Comparison of ENCODE assay signal across 31 cellular contexts in the genomic region with DNA sequence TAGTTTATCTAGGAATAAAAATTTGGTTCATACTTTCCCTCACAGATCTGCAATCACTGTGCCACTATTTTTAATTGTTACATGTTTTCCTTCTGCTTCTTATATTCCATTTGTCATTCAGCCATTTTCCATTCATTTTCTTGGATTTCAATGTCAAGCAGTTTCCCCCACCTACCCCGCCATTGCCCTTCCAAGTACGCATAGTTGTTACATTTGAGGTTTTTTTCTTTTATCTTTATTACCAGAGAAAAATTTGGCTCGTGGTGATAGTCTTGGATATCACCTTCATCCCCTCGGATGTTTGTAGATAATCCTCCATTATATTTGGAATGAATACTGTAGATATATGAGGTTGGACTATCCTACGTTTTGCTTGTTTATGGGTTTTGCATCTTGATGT.
"Had no signal": no experiment of that assay in that cellular context is flagged by ENCODE, and none has a peak within 500 bp of the region (broad histone marks: within the 10 kb centered on the region; RNA-seq: fewer than 3 reads in every experiment).

No MANE protein-coding gene starts in this region.

- H3K4me3 Mint-ChIP-seq: activated CD4-positive, alpha-beta memory T cell treated with anti-CD3 and anti-CD28 coated beads, Interleukin-2, amount 10 ng/mL, durations not matched to agents 7 days and 5 days; activated CD4-positive, alpha-beta T cell treated with anti-CD3 and anti-CD28 coated beads, Interleukin-2, amount 10 ng/mL, durations not matched to agents 7 days and 5 days; activated naive CD4-positive, alpha-beta T cell treated with anti-CD3 and anti-CD28 coated beads, Interleukin-2, amount 10 ng/mL, durations not matched to agents 7 days and 5 days; activated naive CD8-positive, alpha-beta T cell treated with anti-CD3 and anti-CD28 coated beads, Interleukin-2, amount 10 ng/mL, durations not matched to agents 7 days and 5 days; activated T-cell treated with anti-CD3 and anti-CD28 coated beads, Interleukin-2, amount 50 U/mL, for 24 hours; activated T-cell treated with anti-CD3 and anti-CD28 coated beads, Interleukin-2, amount 50 U/mL, for 72 hours; effector memory CD8-positive, alpha-beta T cell; WTC11 had no signal

- ATAC-seq: activated naive CD4-positive, alpha-beta T cell treated with anti-CD3 and anti-CD28 coated beads, Interleukin-2, amount 50 U/mL, for 72 hours; activated T-cell treated with anti-CD3 and anti-CD28 coated beads, Interleukin-2, amount 50 U/mL, for 72 hours; effector memory CD8-positive, alpha-beta T cell; gastroesophageal sphincter; WTC11 had no signal

- H3K36me3 ChIP-seq: ascending aorta, brain microvascular endothelial cell, esophagus squamous epithelium had no signal

- H3K4me1 Mint-ChIP-seq: activated CD4-positive, alpha-beta T cell treated with anti-CD3 and anti-CD28 coated beads, Interleukin-2, amount 10 ng/mL, durations not matched to agents 7 days and 5 days; activated naive CD4-positive, alpha-beta T cell treated with anti-CD3 and anti-CD28 coated beads, Interleukin-2, amount 10 ng/mL, durations not matched to agents 7 days and 5 days; activated naive CD8-positive, alpha-beta T cell treated with anti-CD3 and anti-CD28 coated beads, Interleukin-2, amount 10 ng/mL, durations not matched to agents 7 days and 5 days had no signal

- H3K27ac ChIP-seq: ascending aorta, brain microvascular endothelial cell, epithelial cell of prostate, esophagus squamous epithelium, gastroesophageal sphincter, VCaP had no signal

- H3K4me3 ChIP-seq: ascending aorta, esophagus squamous epithelium, gastroesophageal sphincter had no signal

- H3K9me3 ChIP-seq: ascending aorta, esophagus squamous epithelium, gastroesophageal sphincter had no signal

- FAIRE-seq: colon, endothelial cell of umbilical vein, TTC549 had no signal

- H3K4me1 ChIP-seq: ascending aorta, esophagus squamous epithelium, gastroesophageal sphincter had no signal

- DNase-seq: activated CD4-positive, alpha-beta memory T cell treated with anti-CD3 and anti-CD28 coated beads, Interleukin-2, amount 10 ng/mL, durations not matched to agents 7 days and 5 days; activated CD4-positive, alpha-beta T cell treated with anti-CD3 and anti-CD28 coated beads for 1 hour; activated CD4-positive, alpha-beta T cell treated with anti-CD3 and anti-CD28 coated beads for 4 hours; activated CD4-positive, alpha-beta T cell treated with anti-CD3 and anti-CD28 coated beads, Interleukin-2, amount 10 ng/mL, durations not matched to agents 7 days and 5 days; activated CD4-positive, alpha-beta T cell treated with anti-CD3 and anti-CD28 coated beads, Interleukin-2, amount 50 U/mL, for 4 hours; activated CD8-positive, alpha-beta memory T cell treated with anti-CD3 and anti-CD28 coated beads, Interleukin-2, amount 50 U/mL, for 48 hours; activated gamma-delta T cell; activated naive CD4-positive, alpha-beta T cell; activated naive CD4-positive, alpha-beta T cell treated with anti-CD3 and anti-CD28 coated beads, Interleukin-2, amount 10 ng/mL, durations not matched to agents 7 days and 5 days; activated naive CD8-positive, alpha-beta T cell treated with anti-CD3 and anti-CD28 coated beads, Interleukin-2, amount 10 ng/mL, durations not matched to agents 7 days and 5 days; activated T-cell treated with anti-CD3 and anti-CD28 coated beads for 4 hours; activated T-cell treated with anti-CD3 and anti-CD28 coated beads, Interleukin-2, amount 50 U/mL, for 24 hours; activated T-cell treated with anti-CD3 and anti-CD28 coated beads, Interleukin-2, amount 50 U/mL, for 72 hours; brain microvascular endothelial cell; caudate nucleus; cortex of kidney; dermis blood vessel endothelial cell; effector CD4-positive, alpha-beta T cell; effector memory CD8-positive, alpha-beta T cell; esophagus squamous epithelium; foreskin melanocyte; T-helper 2 cell had no signal

- H3K36me3 Mint-ChIP-seq: activated naive CD4-positive, alpha-beta T cell treated with anti-CD3 and anti-CD28 coated beads, Interleukin-2, amount 10 ng/mL, durations not matched to agents 7 days and 5 days; activated naive CD4-positive, alpha-beta T cell treated with anti-CD3 and anti-CD28 coated beads, Interleukin-2, amount 50 U/mL, for 72 hours; activated naive CD8-positive, alpha-beta T cell treated with anti-CD3 and anti-CD28 coated beads, Interleukin-2, amount 10 ng/mL, durations not matched to agents 7 days and 5 days; WTC11 had no signal

- H3K27ac Mint-ChIP-seq: activated CD4-positive, alpha-beta memory T cell treated with anti-CD3 and anti-CD28 coated beads, Interleukin-2, amount 10 ng/mL, durations not matched to agents 7 days and 5 days; activated CD4-positive, alpha-beta T cell treated with anti-CD3 and anti-CD28 coated beads, Interleukin-2, amount 10 ng/mL, durations not matched to agents 7 days and 5 days; activated naive CD4-positive, alpha-beta T cell treated with anti-CD3 and anti-CD28 coated beads, Interleukin-2, amount 10 ng/mL, durations not matched to agents 7 days and 5 days; activated naive CD4-positive, alpha-beta T cell treated with anti-CD3 and anti-CD28 coated beads, Interleukin-2, amount 50 U/mL, for 72 hours; activated naive CD8-positive, alpha-beta T cell treated with anti-CD3 and anti-CD28 coated beads, Interleukin-2, amount 10 ng/mL, durations not matched to agents 7 days and 5 days; activated T-cell treated with anti-CD3 and anti-CD28 coated beads, Interleukin-2, amount 50 U/mL, for 24 hours; activated T-cell treated with anti-CD3 and anti-CD28 coated beads, Interleukin-2, amount 50 U/mL, for 72 hours; effector memory CD8-positive, alpha-beta T cell; WTC11 had no signal

- H3K27me3 Mint-ChIP-seq: activated CD4-positive, alpha-beta memory T cell treated with anti-CD3 and anti-CD28 coated beads, Interleukin-2, amount 10 ng/mL, durations not matched to agents 7 days and 5 days; activated CD4-positive, alpha-beta T cell treated with anti-CD3 and anti-CD28 coated beads, Interleukin-2, amount 10 ng/mL, durations not matched to agents 7 days and 5 days; activated naive CD4-positive, alpha-beta T cell treated with anti-CD3 and anti-CD28 coated beads, Interleukin-2, amount 10 ng/mL, durations not matched to agents 7 days and 5 days; activated naive CD8-positive, alpha-beta T cell treated with anti-CD3 and anti-CD28 coated beads, Interleukin-2, amount 10 ng/mL, durations not matched to agents 7 days and 5 days; activated T-cell treated with anti-CD3 and anti-CD28 coated beads, Interleukin-2, amount 50 U/mL, for 24 hours; effector memory CD8-positive, alpha-beta T cell had no signal

- H3K9me3 Mint-ChIP-seq: activated CD4-positive, alpha-beta memory T cell treated with anti-CD3 and anti-CD28 coated beads, Interleukin-2, amount 10 ng/mL, durations not matched to agents 7 days and 5 days; activated CD4-positive, alpha-beta T cell treated with anti-CD3 and anti-CD28 coated beads, Interleukin-2, amount 10 ng/mL, durations not matched to agents 7 days and 5 days; activated naive CD4-positive, alpha-beta T cell treated with anti-CD3 and anti-CD28 coated beads, Interleukin-2, amount 10 ng/mL, durations not matched to agents 7 days and 5 days; activated naive CD4-positive, alpha-beta T cell treated with anti-CD3 and anti-CD28 coated beads, Interleukin-2, amount 50 U/mL, for 72 hours; activated naive CD8-positive, alpha-beta T cell treated with anti-CD3 and anti-CD28 coated beads, Interleukin-2, amount 10 ng/mL, durations not matched to agents 7 days and 5 days; activated T-cell treated with anti-CD3 and anti-CD28 coated beads, Interleukin-2, amount 50 U/mL, for 24 hours; effector memory CD8-positive, alpha-beta T cell; WTC11 had no signal

- H3K27me3 ChIP-seq: ascending aorta, brain microvascular endothelial cell, esophagus squamous epithelium, gastroesophageal sphincter had no signal
